Comparison of ENCODE assay signal across 10 cellular contexts in the genomic region with DNA sequence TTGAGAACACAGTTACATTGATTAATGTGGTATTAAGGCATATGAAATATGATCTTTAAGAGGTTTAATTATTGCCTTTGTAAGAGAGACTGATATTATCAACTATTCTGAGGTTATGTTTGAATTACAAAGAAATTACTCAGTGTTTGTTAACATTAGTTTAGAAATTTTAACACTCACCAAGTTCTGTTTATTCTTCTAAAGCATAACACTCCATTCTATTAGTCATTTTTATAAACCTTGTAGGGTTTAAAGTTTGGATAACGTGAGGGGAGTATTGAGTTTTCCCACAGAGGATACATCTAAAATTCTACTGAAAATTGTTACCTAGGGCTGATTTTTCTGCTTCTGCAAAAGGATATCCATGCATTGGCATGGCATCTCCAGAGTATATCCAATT. TPM values are rescaled to one million over a fixed set of nuclear protein-coding genes. Genes with fewer than 3 reads are reported as not detected.
"Had no signal": no experiment of that assay in that cellular context is flagged by ENCODE, and none has a peak within 500 bp of the region (broad histone marks: within the 10 kb centered on the region; RNA-seq: fewer than 3 reads in every experiment).

No MANE protein-coding gene starts in this region.

- H3K9me3 ChIP-seq: HAP-1 had no signal

- H3K9ac ChIP-seq: GM23248 had no signal

- FAIRE-seq: HTR-8/SVneo had no signal

- ATAC-seq: HCT116 had no signal

- H3K27ac ChIP-seq: GM23248 had no signal

- H2AFZ ChIP-seq: GM23248 had no signal

- H3K4me3 ChIP-seq: GM23248, HAP-1 had no signal

- H3K4me1 ChIP-seq: HAP-1 had no signal

- H3K36me3 ChIP-seq: HAP-1 had no signal

- DNase-seq: GM23248, GOT3, H7, HFFc6 had no signal

RNA-seq across cellular contexts. Expression of a gene that starts 7.7 kb away (rescaled TPM):
- total RNA-seq: GM23248, H4, H7, HFFc6, HT-29 had no signal
- polyA plus RNA-seq: GM23248, IgD-negative memory B cell had no signal
